In genomic region chr16:30805056-30805369, GRCh38 we compare ENCODE assay signal across 8 cellular contexts. TPM values are rescaled to one million over a fixed set of nuclear protein-coding genes. Genes with fewer than 3 reads are reported as not detected.
A peak's percentile ranks its signal among the peaks of the same experiment; 100 is the strongest.
DNase-seq lines count a peak whose midpoint lies in the region; ATAC-seq and TF ChIP-seq lines count a peak whose summit lies in the region.

No MANE protein-coding gene starts in this region.

- H3K9me3 ChIP-seq in A673 (ENCODE audit: low read depth, low read length, poor library complexity, severe bottlenecking) (no peaks in the 10 kb centered on the region), muscle layer of colon (ENCODE audit: low read length) (no peaks in the 10 kb centered on the region)

- H3K27ac ChIP-seq in A673 (ENCODE audit: low read depth, low read length, poor library complexity, severe bottlenecking): peak overlapping the region; percentile 78
- peak overlapping the region; percentile 95 for H3K27ac ChIP-seq in muscle layer of colon (ENCODE audit: low read depth, low read length)

- peak overlapping the region; percentile 75 for H3K4me3 ChIP-seq in A673 (ENCODE audit: low read depth, low read length, poor library complexity, severe bottlenecking)
- H3K4me3 ChIP-seq in LNCaP clone FGC (ENCODE audit: low read depth, low read length): peak overlapping the region; percentile 75
- H3K4me3 ChIP-seq in muscle layer of colon (ENCODE audit: low read depth in 1 of 2, low read length in 2 of 2): peak overlapping the region; percentile 82 to 88

- H3K4me1 Mint-ChIP-seq in dendritic cell treated with granulocyte-macrophage colony-stimulating factor and Interleukin-4, amounts not matched to agents 40 ng/mL and 50 ng/mL, for 4 days (ENCODE audit: low read depth): peaks cover 43% of the 10 kb centered on the region

- no peaks in the 10 kb centered on the region for H3K9me3 Mint-ChIP-seq in dendritic cell treated with granulocyte-macrophage colony-stimulating factor and Interleukin-4, amounts not matched to agents 40 ng/mL and 50 ng/mL, for 4 days

- H3K27me3 Mint-ChIP-seq in dendritic cell treated with granulocyte-macrophage colony-stimulating factor and Interleukin-4, amounts not matched to agents 40 ng/mL and 50 ng/mL, for 4 days: peaks cover 1% of the 10 kb centered on the region

- peak overlapping the region; percentile 59 for H3K9ac ChIP-seq in muscle layer of colon (ENCODE audit: low read length)

- H3K4me3 Mint-ChIP-seq in dendritic cell treated with granulocyte-macrophage colony-stimulating factor and Interleukin-4, amounts not matched to agents 40 ng/mL and 50 ng/mL, for 4 days: peak overlapping the region; percentile 82

- CTCF ChIA-PET in A673 (lab: Charles Lee): interaction anchor here (0.6 to 1.2 kb wide), 2 partner anchors 9 to 1165 kb away, joined by 7 to 19 read pairs; no protein-coding TSS in a partner anchor

- no TSS peak for BruUV-seq in A673 (replicated peaks; lab: Mats Ljungman, UMichigan)

- H3K27me3 ChIP-seq in A673 (replicated peaks; ENCODE audit: insufficient read depth, low read depth, low read length, poor library complexity): no peaks in the 10 kb centered on the region
- H3K27me3 ChIP-seq in muscle layer of colon (ENCODE audit: control insufficient read depth in 1 of 2, insufficient read depth in 2 of 2, low read length in 2 of 2): no peaks in the 10 kb centered on the region

- H3K4me1 ChIP-seq in A673 (ENCODE audit: insufficient read depth, low read length, poor library complexity, severe bottlenecking) (no peaks in the 10 kb centered on the region), muscle layer of colon (ENCODE audit: insufficient read depth, low read length) (peaks cover 10% of the 10 kb centered on the region)

- POLR2A ChIA-PET in A673 (lab: Charles Lee; ENCODE audit: low non-redundant PET): no interaction called here

- no peak for TF ChIP-seq CTCF in A673 (conservative IDR thresholded peaks at IDR 0.05; ENCODE audit: low read depth, low read length)
- TF ChIP-seq CTCF in LNCaP clone FGC (IDR thresholded peaks at IDR 0.05; ENCODE audit: control insufficient read depth, extremely low read depth, insufficient read depth): no peak

- no peak for ATAC-seq in GM21619 (IDR thresholded peaks at IDR 0.05; ENCODE audit: unreplicated experiment)

- H3K36me3 Mint-ChIP-seq in dendritic cell treated with granulocyte-macrophage colony-stimulating factor and Interleukin-4, amounts not matched to agents 40 ng/mL and 50 ng/mL, for 4 days (ENCODE audit: low read depth): peaks cover 13% of the 10 kb centered on the region

- H3K36me3 ChIP-seq in A673 (ENCODE audit: insufficient read depth, low read length, poor library complexity, severe bottlenecking) (no peaks in the 10 kb centered on the region), muscle layer of colon (ENCODE audit: insufficient read depth, low read length) (no peaks in the 10 kb centered on the region)

- peak overlapping the region; percentile 81 for H3K27ac Mint-ChIP-seq in dendritic cell treated with granulocyte-macrophage colony-stimulating factor and Interleukin-4, amounts not matched to agents 40 ng/mL and 50 ng/mL, for 4 days

- intact Hi-C loops in A673 (cut with micrococcal nuclease; ENCODE audit: unreplicated experiment): loop anchor here (1.0 kb wide), 1 partner anchor 18 kb away; the partner anchor contains the start of gene ZNF629
- intact Hi-C loops in dendritic cell treated with granulocyte-macrophage colony-stimulating factor and Interleukin-4, amounts not matched to agents 40 ng/mL and 50 ng/mL, for 4 days (cut with micrococcal nuclease): loop anchor here (1.0 kb wide), 2 partner anchors 18 to 70 kb away; partner anchors contain the start of gene ZNF629

- DNase-seq in A673 (ENCODE audit: low spot score) (peak; percentile 19), LNCaP clone FGC (ENCODE audit: low read depth) (no peak), AML-193 (lab: John Stamatoyannopoulos, UW) (no peak), pons (ENCODE audit: low spot score) (no peak), NCI-H128 (lab: John Stamatoyannopoulos, UW; ENCODE audit: unreplicated experiment) (no peak)

RNA-seq across cellular contexts. Expression of gene ZNF629, which starts 18.0 kb away (rescaled TPM):
- total RNA-seq in A673 (2021): 25.3 and 26.9 TPM in 2 replicates

RNA-seq across cellular contexts. Expression of gene RNF40, which starts 42.9 kb away (rescaled TPM):
- 132 and 145 TPM in 2 replicates for total RNA-seq in A673 (2021)

RNA-seq across cellular contexts. Expression of gene CFAP119, which starts 43.2 kb away (rescaled TPM):
- total RNA-seq in A673 (2021): 11.7 and 14.1 TPM in 2 replicates

RNA-seq across cellular contexts. Expression of gene PHKG2, which starts 56.8 kb away (rescaled TPM):
- total RNA-seq in A673 (2021): 35.3 and 37.8 TPM in 2 replicates
